Comparison of ENCODE assay signal across 9 cellular contexts in genomic region chr9:86034863-86035734, GRCh38.
DNase-seq lines count a peak whose midpoint lies in the region; ATAC-seq, FAIRE-seq and TF ChIP-seq lines count a peak whose summit lies in the region.
"Had no signal": no experiment of that assay in that cellular context is flagged by ENCODE, and none has a peak within 500 bp of the region (broad histone marks: within the 10 kb centered on the region; RNA-seq: fewer than 3 reads in every experiment).

No MANE protein-coding gene starts in this region.

- H3K9me3 Mint-ChIP-seq in nephron, result no peaks in the 10 kb centered on the region
- H3K9me3 Mint-ChIP-seq: dendritic cell treated with granulocyte-macrophage colony-stimulating factor and Interleukin-4, amounts not matched to agents 40 ng/mL and 50 ng/mL, for 4 days had no signal

- H2AFZ ChIP-seq in GM12878 (ENCODE audit: control insufficient read depth, low read depth, low read length), result no peak overlapping the region

- no peaks in the 10 kb centered on the region for H4K20me1 ChIP-seq in GM12878 (ENCODE audit: control insufficient read depth, insufficient read depth)

- no peak overlapping the region for H3K9ac ChIP-seq in GM12878 (ENCODE audit: control insufficient read depth, insufficient read depth, low read length)

- DNase-seq in 8988T (peak; percentile 72), GM10248 (ENCODE audit: extremely low spot score) (peak; percentile 64), NCI-H2029 treated with DMSO at 0.1 percent for 48 hours (lab: John Stamatoyannopoulos, UW) (peak; percentile 67), GM12878 (ENCODE audit: low read depth, low spot score) (no peak)

- intact Hi-C loops in GM12878 (cut with micrococcal nuclease; ENCODE audit: unreplicated experiment), result loop anchor here (10.0 kb wide), 1 partner anchor 210 kb away; no protein-coding TSS in a partner anchor

- CTCF ChIA-PET in GM10248 (lab: Yijun Ruan, JAX), result interaction anchor here (0.9 to 1.0 kb wide), 2 partner anchors 12 to 22 kb away, joined by 3 read pairs; no protein-coding TSS in a partner anchor
- CTCF ChIA-PET in GM12878 (lab: Yijun Ruan, JAX), result interaction anchor here (0.7 to 1.1 kb wide), 2 partner anchors 10 to 36 kb away, joined by 3 to 4 read pairs; no protein-coding TSS in a partner anchor

- no peak overlapping the region for H3K4me2 ChIP-seq in GM12878 (ENCODE audit: control insufficient read depth, insufficient read depth)

- no peaks in the 10 kb centered on the region; a peak in 1 of 4 replicates for H3K36me3 ChIP-seq in GM12878 (ENCODE audit: control insufficient read depth in 2 of 2, insufficient read depth in 2 of 2, low read length in 1 of 2)

- no peak for FAIRE-seq in GM12878 (lab: Jason Lieb, UNC)

- 80% methylated on average over 17 of the region's 17 CpGs for WGBS in GM12878 (ENCODE audit: insufficient coverage, insufficient replicate concordance, low lambda C conversion rate, missing lambda C conversion rate)

- SMC1A ChIA-PET in GM12878 (lab: Charles Lee; ENCODE audit: uncharacterized antibody, unreplicated experiment), result interaction anchor here (0.8 kb wide), 1 partner anchor 149 kb away, joined by 3 read pairs; no protein-coding TSS in a partner anchor

- H3K4me3 Mint-ChIP-seq in nephron, result no peak overlapping the region
- H3K4me3 Mint-ChIP-seq: dendritic cell treated with granulocyte-macrophage colony-stimulating factor and Interleukin-4, amounts not matched to agents 40 ng/mL and 50 ng/mL, for 4 days had no signal

- H3K79me2 ChIP-seq in GM12878 (ENCODE audit: control insufficient read depth, insufficient read depth, low read length), result no peaks in the 10 kb centered on the region

- TF ChIP-seq POLR2A in GM12878 (IDR thresholded peaks at IDR 0.05; ENCODE audit: low read depth, low read length), result no peak

- H3K27ac Mint-ChIP-seq in nephron, result no peak overlapping the region
- H3K27ac Mint-ChIP-seq: dendritic cell treated with granulocyte-macrophage colony-stimulating factor and Interleukin-4, amounts not matched to agents 40 ng/mL and 50 ng/mL, for 4 days had no signal

- BruUV-seq in GM12878 (replicated peaks; lab: Mats Ljungman, UMichigan), result no TSS peak

- no peaks in the 10 kb centered on the region for H3K27me3 Mint-ChIP-seq in nephron (ENCODE audit: low read depth)
- H3K27me3 Mint-ChIP-seq: dendritic cell treated with granulocyte-macrophage colony-stimulating factor and Interleukin-4, amounts not matched to agents 40 ng/mL and 50 ng/mL, for 4 days had no signal

- TF ChIP-seq EP300 in GM12878 (IDR thresholded peaks at IDR 0.05; ENCODE audit: borderline replicate concordance in 1 of 2, control insufficient read depth in 1 of 2, low read depth in 2 of 2, low read length in 2 of 2), result no peak

- H3K9me3 ChIP-seq in GM12878 (replicated peaks; ENCODE audit: control insufficient read depth, insufficient read depth, low read length), result no peaks in the 10 kb centered on the region

- in situ Hi-C loops in GM12878 (cut with MboI), result no loop called here

- TF ChIP-seq RAD21 in GM12878 (IDR thresholded peaks at IDR 0.05; ENCODE audit: insufficient read depth, low read depth, low read length), result peak; percentile 40; the same call in 1 of the 2 replicates

- no peaks in the 10 kb centered on the region for H3K4me1 Mint-ChIP-seq in nephron

- POLR2A ChIA-PET in GM10248 (lab: Yijun Ruan, JAX), result interaction anchor here (0.6 kb wide), 1 partner anchor 167 kb away, joined by 5 read pairs; no protein-coding TSS in a partner anchor
- POLR2A ChIA-PET in GM12878 (lab: Charles Lee), result interaction anchor here (0.7 kb wide), 1 partner anchor 17 kb away, joined by 3 read pairs; no protein-coding TSS in a partner anchor

- H3K4me1 ChIP-seq in GM12878 (ENCODE audit: control insufficient read depth, insufficient read depth, low read length), result no peaks in the 10 kb centered on the region

- H3K27ac ChIP-seq in GM12878 (ENCODE audit: control insufficient read depth, insufficient read depth), result no peak overlapping the region

- TF ChIP-seq CTCF in GM10248 (IDR thresholded peaks at IDR 0.05; ENCODE audit: control extremely low read depth, extremely low read depth, low read depth, missing control alignments) (peak; percentile 52), GM12878 (IDR thresholded peaks at IDR 0.05 in 2 of 3, conservative IDR thresholded peaks at IDR 0.05 in 1 of 3; ENCODE audit: control insufficient read depth in 2 of 3, extremely low read depth in 1 of 3, insufficient read depth in 1 of 3, low read depth in 3 of 3, low read length in 3 of 3) (peak; percentile 37 to 48 (median 47); a peak in 5 of 6 replicates), nephron (IDR thresholded peaks at IDR 0.05; ENCODE audit: unreplicated experiment in 3 of 3) (peak in 2 of 3 experiments; percentile 28 to 43)

- no peaks in the 10 kb centered on the region for H3K27me3 ChIP-seq in GM12878 (replicated peaks in 1 of 2; ENCODE audit: control insufficient read depth in 2 of 2, insufficient read depth in 2 of 2, low read length in 1 of 2)

- RAD21 ChIA-PET in GM12878 (lab: Charles Lee; ENCODE audit: unreplicated experiment), result interaction anchor here (1.2 kb wide), 1 partner anchor 211 kb away, joined by 4 read pairs; no protein-coding TSS in a partner anchor

- peak; percentile 74 for ATAC-seq in GM12878
- ATAC-seq in GM21619 (IDR thresholded peaks at IDR 0.05; ENCODE audit: unreplicated experiment), result no peak
- ATAC-seq in HG02840 (IDR thresholded peaks at IDR 0.05; ENCODE audit: low FRiP score, unreplicated experiment), result no peak
- no peak for ATAC-seq in HG03135 (IDR thresholded peaks at IDR 0.05; ENCODE audit: unreplicated experiment)

- no peak overlapping the region for H3K4me3 ChIP-seq in GM12878

- peaks cover 92% of the 10 kb centered on the region for H3K36me3 Mint-ChIP-seq in nephron (ENCODE audit: low read depth)

TF ChIP-seq in GM12878, 131 proteins besides CTCF, POLR2A, EP300 and RAD21:
- TF ChIP-seq SMC3 (IDR thresholded peaks at IDR 0.05; ENCODE audit: borderline replicate concordance, low read length) (peak; percentile 35; the same call in 1 of the 2 replicates), RELB (IDR thresholded peaks at IDR 0.05; ENCODE audit: low read depth) (no peak)
